ENCODE assay signal across 8 cellular contexts in genomic region chrX:87900320-87900908, GRCh38.
A peak's percentile ranks its signal among the peaks of the same experiment; 100 is the strongest.
DNase-seq lines count a peak whose midpoint lies in the region; ATAC-seq lines count a peak whose summit lies in the region.

No MANE protein-coding gene starts in this region.

- no peak overlapping the region for H3K4me3 Mint-ChIP-seq in activated T-cell treated with anti-CD3 and anti-CD28 coated beads, Interleukin-2, amount 50 U/mL, for 24 hours
- H3K4me3 Mint-ChIP-seq in stimulated activated naive B cell treated with anti-CD40 and anti-IgM and Interleukin-4, amounts not matched to agents 10 μg/mL and 1 μg/mL and 100 μg/mL, for 72 hours = no peak overlapping the region

- H3K27ac Mint-ChIP-seq in activated T-cell treated with anti-CD3 and anti-CD28 coated beads, Interleukin-2, amount 50 U/mL, for 24 hours = peak overlapping the region; percentile 37
- no peak overlapping the region for H3K27ac Mint-ChIP-seq in stimulated activated naive B cell treated with anti-CD40 and anti-IgM and Interleukin-4, amounts not matched to agents 10 μg/mL and 1 μg/mL and 100 μg/mL, for 72 hours

- H3K27me3 Mint-ChIP-seq in activated T-cell treated with anti-CD3 and anti-CD28 coated beads, Interleukin-2, amount 50 U/mL, for 24 hours = no peaks in the 10 kb centered on the region
- no peaks in the 10 kb centered on the region for H3K27me3 Mint-ChIP-seq in stimulated activated naive B cell treated with anti-CD40 and anti-IgM and Interleukin-4, amounts not matched to agents 10 μg/mL and 1 μg/mL and 100 μg/mL, for 72 hours

- intact Hi-C loops in posterior vena cava (cut with DNase I) = no loop called here

- no peak for DNase-seq in activated T-cell treated with anti-CD3 and anti-CD28 coated beads, Interleukin-2, amount 50 U/mL, for 24 hours
- no peak for DNase-seq in activated T-cell treated with anti-CD3 and anti-CD28 coated beads, Interleukin-2, amount 50 U/mL, for 1 hour
- DNase-seq in RPMI8226 = peak; percentile 4
- peak; percentile 32 for DNase-seq in stimulated activated naive B cell treated with anti-CD40 and anti-IgM and Interleukin-4, amounts not matched to agents 10 μg/mL and 1 μg/mL and 100 μg/mL, for 72 hours
- no peak for DNase-seq in NCI-H524 treated with DMSO at 0.1 percent for 48 hours (lab: John Stamatoyannopoulos, UW)
- no peak for DNase-seq in NCI-H2107 treated with DMSO at 0.1 percent for 48 hours (lab: John Stamatoyannopoulos, UW; ENCODE audit: unreplicated experiment)
- DNase-seq in posterior vena cava (ENCODE audit: low spot score) = no peak

- no peaks in the 10 kb centered on the region for H3K36me3 Mint-ChIP-seq in activated T-cell treated with anti-CD3 and anti-CD28 coated beads, Interleukin-2, amount 50 U/mL, for 24 hours (ENCODE audit: low read depth)
- no peaks in the 10 kb centered on the region for H3K36me3 Mint-ChIP-seq in stimulated activated naive B cell treated with anti-CD40 and anti-IgM and Interleukin-4, amounts not matched to agents 10 μg/mL and 1 μg/mL and 100 μg/mL, for 72 hours

- H3K4me1 Mint-ChIP-seq in activated T-cell treated with anti-CD3 and anti-CD28 coated beads, Interleukin-2, amount 50 U/mL, for 24 hours (ENCODE audit: low read depth) = peaks cover 19% of the 10 kb centered on the region
- no peaks in the 10 kb centered on the region for H3K4me1 Mint-ChIP-seq in stimulated activated naive B cell treated with anti-CD40 and anti-IgM and Interleukin-4, amounts not matched to agents 10 μg/mL and 1 μg/mL and 100 μg/mL, for 72 hours

- peak; percentile 78 for ATAC-seq in HG02938 (IDR thresholded peaks at IDR 0.05; ENCODE audit: unreplicated experiment)
- ATAC-seq in stimulated activated naive B cell treated with anti-CD40 and anti-IgM and Interleukin-4, amounts not matched to agents 10 μg/mL and 1 μg/mL and 100 μg/mL, for 72 hours (replicated peaks) = peak in 1 of 2 donors; percentile 46

- H3K9me3 Mint-ChIP-seq in activated T-cell treated with anti-CD3 and anti-CD28 coated beads, Interleukin-2, amount 50 U/mL, for 24 hours = peaks cover 4% of the 10 kb centered on the region
- peaks cover 0 to 4% of the 10 kb centered on the region in 2 donors for H3K9me3 Mint-ChIP-seq in stimulated activated naive B cell treated with anti-CD40 and anti-IgM and Interleukin-4, amounts not matched to agents 10 μg/mL and 1 μg/mL and 100 μg/mL, for 72 hours

Comparison
In these comparisons a context has a peak if more than half of its experiments do, and no peak if none do; other contexts are left out.
1. DNase-seq: peak in RPMI8226 (single experiment) and stimulated activated naive B cell treated with anti-CD40 and anti-IgM and Interleukin-4, amounts not matched to agents 10 μg/mL and 1 μg/mL and 100 μg/mL, for 72 hours (single experiment); none in activated T-cell treated with anti-CD3 and anti-CD28 coated beads, Interleukin-2, amount 50 U/mL, for 24 hours (single experiment), activated T-cell treated with anti-CD3 and anti-CD28 coated beads, Interleukin-2, amount 50 U/mL, for 1 hour (single experiment), NCI-H524 treated with DMSO at 0.1 percent for 48 hours (single experiment), NCI-H2107 treated with DMSO at 0.1 percent for 48 hours (single experiment) and posterior vena cava (single experiment).